In the genomic region with DNA sequence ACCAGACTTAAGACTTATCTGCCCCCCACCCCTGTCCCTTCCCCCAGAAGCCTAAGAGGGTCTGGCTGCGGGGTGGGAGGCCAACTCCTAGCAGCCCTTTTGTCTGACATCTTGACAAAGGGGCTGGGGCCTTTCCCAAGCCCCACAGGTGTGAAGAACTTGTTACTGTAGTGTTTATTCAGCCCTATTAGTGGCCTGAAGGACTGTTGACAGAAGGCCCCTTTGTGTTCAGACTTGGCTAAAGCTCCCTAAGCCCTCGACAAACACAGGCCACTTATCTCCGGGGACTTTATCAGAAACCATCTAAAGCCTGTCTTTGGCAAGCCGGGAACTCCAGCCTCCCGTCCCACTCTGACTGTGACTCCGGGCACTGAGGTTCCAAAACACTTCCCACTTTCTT, we compare ENCODE assay signal across 12 cellular contexts.
DNase-seq lines count a peak whose midpoint lies in the region; ATAC-seq and TF ChIP-seq lines count a peak whose summit lies in the region.
"Had no signal": no experiment of that assay in that cellular context is flagged by ENCODE, and none has a peak within 500 bp of the region (broad histone marks: within the 10 kb centered on the region; RNA-seq: fewer than 3 reads in every experiment).

No MANE protein-coding gene starts in this region.

- no peaks in the 10 kb centered on the region for H3K36me3 ChIP-seq in tibial artery
- H3K36me3 ChIP-seq: BLaER1 treated with 17β-estradiol and CSF1 and Interleukin-3, amounts not matched to agents 10 nM and 100 nM; upper lobe of left lung had no signal

- no peaks in the 10 kb centered on the region for H3K9me3 ChIP-seq in tibial artery
- H3K9me3 ChIP-seq: upper lobe of left lung had no signal

- H3K4me3 ChIP-seq in tibial artery = no peak overlapping the region
- H3K4me3 ChIP-seq: BLaER1 treated with 17β-estradiol and CSF1 and Interleukin-3, amounts not matched to agents 10 nM and 100 nM; SK-N-MC; upper lobe of left lung had no signal

- ATAC-seq in stimulated activated naive CD8-positive, alpha-beta T cell treated with anti-CD3 and anti-CD28 coated beads, Interleukin-15, Interleukin-2, amounts not matched to agents 100 U/mL and 50 U/mL, for 24 hours = no peak

- peak; percentile 36 for DNase-seq in NCI-H1048 (lab: John Stamatoyannopoulos, UW)
- DNase-seq in NCI-H82 (lab: John Stamatoyannopoulos, UW) = peak; percentile 65
- peak; percentile 88 for DNase-seq in islet precursor cell
- no peak for DNase-seq in tibial artery
- DNase-seq in NCI-H1436 (lab: John Stamatoyannopoulos, UW) = no peak
- DNase-seq in stimulated activated naive CD8-positive, alpha-beta T cell treated with anti-CD3 and anti-CD28 coated beads, Interleukin-15, Interleukin-2, amounts not matched to agents 100 U/mL and 50 U/mL, for 24 hours = no peak
- no peak for DNase-seq in UCSD-AML1 (lab: John Stamatoyannopoulos, UW; ENCODE audit: unreplicated experiment)
- DNase-seq: effector CD4-positive, alpha-beta T cell; NCI-H1694 had no signal

- no peak for TF ChIP-seq CTCF in tibial artery (IDR thresholded peaks at IDR 0.05)

- no peaks in the 10 kb centered on the region for H3K27me3 ChIP-seq in tibial artery
- H3K27me3 ChIP-seq: BLaER1 treated with 17β-estradiol and CSF1 and Interleukin-3, amounts not matched to agents 10 nM and 100 nM; upper lobe of left lung had no signal

- peaks cover 0 to 38% (median 17%) of the 10 kb centered on the region in 4 donors for H3K4me1 ChIP-seq in tibial artery
- H3K4me1 ChIP-seq: BLaER1 treated with 17β-estradiol and CSF1 and Interleukin-3, amounts not matched to agents 10 nM and 100 nM had no signal

- H3K27ac ChIP-seq in tibial artery = peak overlapping the region; percentile 53 to 81
- H3K27ac ChIP-seq: BLaER1 treated with 17β-estradiol and CSF1 and Interleukin-3, amounts not matched to agents 10 nM and 100 nM; SK-N-MC; upper lobe of left lung had no signal

- intact Hi-C loops in tibial artery (cut with DNase I; ENCODE audit: low total_unique reads) = loop anchor here (10.0 kb wide), 1 partner anchor 126 kb away; a partner anchor contains a TSS

Comparison
In these comparisons a context has a peak if more than half of its experiments do, and no peak if none do; other contexts are left out.
1. DNase-seq: peak in NCI-H1048 (single experiment), NCI-H82 (single experiment) and islet precursor cell (single experiment); none in tibial artery (0 of 2), NCI-H1436 (single experiment), stimulated activated naive CD8-positive, alpha-beta T cell treated with anti-CD3 and anti-CD28 coated beads, Interleukin-15, Interleukin-2, amounts not matched to agents 100 U/mL and 50 U/mL, for 24 hours (single experiment) and UCSD-AML1 (single experiment).